ENCODE assay signal across 17 cellular contexts in genomic region chr2:173866858-173867620, GRCh38.
DNase-seq lines count a peak whose midpoint lies in the region; ATAC-seq, FAIRE-seq and TF ChIP-seq lines count a peak whose summit lies in the region.
"Had no signal": no experiment of that assay in that cellular context is flagged by ENCODE, and none has a peak within 500 bp of the region (broad histone marks: within the 10 kb centered on the region; RNA-seq: fewer than 3 reads in every experiment).

No MANE protein-coding gene starts in this region.

- peaks cover 16% of the 10 kb centered on the region for H3K27me3 Mint-ChIP-seq in brain

- peak overlapping the region in 2 of 5 experiments; percentile 44 to 51 for H3K4me3 Mint-ChIP-seq in brain
- H3K4me3 Mint-ChIP-seq: activated T-helper 17 cell treated with anti-CD3 and anti-CD28 coated beads, Interleukin-2, amount 50 U/mL, for 72 hours; endodermal cell; HFFc6 had no signal

- FAIRE-seq in kidney (lab: Jason Lieb, UNC) = no peak

- H3K36me3 Mint-ChIP-seq in brain = no peaks in the 10 kb centered on the region

- H3K36me3 ChIP-seq in kidney (ENCODE audit: control insufficient read depth in 1 of 2, insufficient read depth in 2 of 2, low read length in 2 of 2) = no peaks in the 10 kb centered on the region
- H3K36me3 ChIP-seq: ovary had no signal

- no peaks in the 10 kb centered on the region for H3K9me3 ChIP-seq in kidney (ENCODE audit: control insufficient read depth in 1 of 2, low read length in 2 of 2)
- H3K9me3 ChIP-seq: ovary had no signal

- peaks cover 50% of the 10 kb centered on the region for H3K4me1 Mint-ChIP-seq in brain
- H3K4me1 Mint-ChIP-seq: activated T-helper 17 cell treated with anti-CD3 and anti-CD28 coated beads, Interleukin-2, amount 50 U/mL, for 72 hours; endodermal cell had no signal

- H3K9me3 Mint-ChIP-seq in brain = peaks cover 0 to 3% (median 0%) of the 10 kb centered on the region in 5 experiments
- H3K9me3 Mint-ChIP-seq: activated T-helper 17 cell treated with anti-CD3 and anti-CD28 coated beads, Interleukin-2, amount 50 U/mL, for 72 hours; endodermal cell; HFFc6 had no signal

- no peaks in the 10 kb centered on the region for H3K4me1 ChIP-seq in kidney (ENCODE audit: control insufficient read depth in 1 of 2, insufficient read depth in 1 of 2, low read depth in 1 of 2, low read length in 2 of 2)

- H3K27ac Mint-ChIP-seq in brain = peak overlapping the region in 3 of 5 experiments; percentile 74 to 94 (median 81)
- H3K27ac Mint-ChIP-seq: activated T-helper 17 cell treated with anti-CD3 and anti-CD28 coated beads, Interleukin-2, amount 50 U/mL, for 72 hours; endodermal cell; HFFc6 had no signal

- DNase-seq in DMS 273 (lab: John Stamatoyannopoulos, UW; ENCODE audit: unreplicated experiment) (peak; percentile 86), LHCN-M2 (ENCODE audit: low read depth) (peak; percentile 37), retina (peak; percentile 17), SKM-1 treated with dmso at 0.1 percent for 144 hours (lab: John Stamatoyannopoulos, UW; ENCODE audit: unreplicated experiment) (no peak), kidney (no peak)
- DNase-seq: activated CD4-positive, CD25-positive, alpha-beta regulatory T cell treated with anti-CD3 and anti-CD28 coated beads, Interleukin-2, amount 50 U/mL, for 72 hours; endodermal cell; HFFc6; Kasumi-1; left colon; NCI-H226; stimulated activated CD4-positive, alpha-beta T cell treated with anti-CD3 and anti-CD28 coated beads, Interleukin-4, amount 100 ng/mL, for 1 hour had no signal

- ATAC-seq in GM19452 (IDR thresholded peaks at IDR 0.05; ENCODE audit: unreplicated experiment) = no peak
- ATAC-seq: activated T-helper 17 cell treated with anti-CD3 and anti-CD28 coated beads, Interleukin-2, amount 50 U/mL, for 72 hours; left colon had no signal

- TF ChIP-seq CTCF in brain (conservative IDR thresholded peaks at IDR 0.05) (no peak), kidney (IDR thresholded peaks at IDR 0.05; ENCODE audit: borderline replicate concordance, extremely low read depth, insufficient read depth) (no peak)

- H3K27ac ChIP-seq in kidney (ENCODE audit: low read depth in 2 of 2, low read length in 2 of 2) = no peak overlapping the region
- H3K27ac ChIP-seq: ovary had no signal

- no peak overlapping the region for H3K4me3 ChIP-seq in kidney (ENCODE audit: low read length in 2 of 2)
- H3K4me3 ChIP-seq: ovary, skin epidermis had no signal

- intact Hi-C loops in kidney (cut with DNase I) = no loop called here

- no peak overlapping the region for H3K9ac ChIP-seq in kidney (ENCODE audit: low read length in 2 of 2)

Comparison
In these comparisons a context has a peak if more than half of its experiments do, and no peak if none do; other contexts are left out.
1. DNase-seq: peak in DMS 273 (single experiment), LHCN-M2 (single experiment) and retina (single experiment); none in SKM-1 treated with dmso at 0.1 percent for 144 hours (single experiment) and kidney (single experiment).